In the genomic region with DNA sequence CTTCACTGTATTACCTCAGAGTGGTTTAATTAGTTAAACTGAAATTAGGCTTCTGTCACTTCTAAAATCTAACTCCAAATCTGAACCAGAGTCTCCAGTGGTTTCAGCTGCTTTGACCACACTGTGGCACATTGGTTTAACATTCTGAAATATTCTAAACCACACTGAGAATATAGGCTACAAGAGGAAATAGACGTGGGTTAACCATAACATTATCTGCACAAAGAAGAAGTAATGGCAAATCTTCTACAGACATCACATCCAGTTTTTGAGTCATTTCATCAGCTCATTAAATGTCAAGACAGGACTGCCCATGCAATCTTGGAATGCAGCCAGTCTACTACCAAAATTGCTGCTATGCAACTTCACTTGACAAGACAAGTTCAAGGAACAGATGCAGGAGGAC, we compare ENCODE assay signal across 8 cellular contexts.
DNase-seq lines count a peak whose midpoint lies in the region; ATAC-seq, FAIRE-seq and TF ChIP-seq lines count a peak whose summit lies in the region.

No MANE protein-coding gene starts in this region.

- H3K27me3 ChIP-seq in mammary epithelial cell (ENCODE audit: insufficient read depth, low read length): no peaks in the 10 kb centered on the region

- H3K4me2 ChIP-seq in mammary epithelial cell (ENCODE audit: insufficient read depth, low read depth, low read length): no peak overlapping the region

- 33% methylated on average over 1 of the region's 1 CpG for WGBS in mammary epithelial cell (ENCODE audit: low coverage, missing lambda C conversion rate)

- BruUV-seq in mammary epithelial cell (replicated peaks; lab: Mats Ljungman, UMichigan): no TSS peak

- no peak overlapping the region for H3K9ac ChIP-seq in mammary epithelial cell (ENCODE audit: insufficient read depth, low read length)

- in situ Hi-C loops in mammary epithelial cell (cut with MboI; ENCODE audit: low sequenced_read_pairs in 2 of 2): no loop called here

- intact Hi-C loops in mammary epithelial cell (cut with micrococcal nuclease): no loop called here
- intact Hi-C loops in head of caudate nucleus (cut with DNase I): no loop called here

- H3K79me2 ChIP-seq in mammary epithelial cell (ENCODE audit: insufficient read depth, low read length): peaks cover 4% of the 10 kb centered on the region

- FAIRE-seq in urothelium cell line (lab: Jason Lieb, UNC): peak; percentile 94

- peaks cover 8% of the 10 kb centered on the region for H3K4me1 ChIP-seq in mammary epithelial cell (ENCODE audit: insufficient read depth, low read length)

- dilution Hi-C loops in mammary epithelial cell (cut with HindIII; ENCODE audit: low sequenced_read_pairs): no loop called here

- CTCF ChIA-PET in mammary epithelial cell (lab: Charles Lee; ENCODE audit: low non-redundant PET): interaction anchor here (0.6 kb wide), 1 partner anchor 185 kb away, joined by 4 read pairs; the partner anchor contains the start of gene BORCS5

- no peaks in the 10 kb centered on the region for H3K9me3 ChIP-seq in mammary epithelial cell (replicated peaks; ENCODE audit: insufficient read depth, low read length)

- no peaks in the 10 kb centered on the region for H3K36me3 ChIP-seq in mammary epithelial cell (ENCODE audit: insufficient read depth, low read length)

- peak; percentile 43 for DNase-seq in GM03348 (ENCODE audit: low spot score)
- peak; percentile 33 for DNase-seq in HT1080 (ENCODE audit: low read depth)
- peak; percentile 83 for DNase-seq in mammary epithelial cell
- DNase-seq in urothelium cell line (ENCODE audit: low spot score): no peak
- no peak for DNase-seq in head of caudate nucleus
- DNase-seq in cerebellar cortex (ENCODE audit: low spot score): no peak
- no peak for DNase-seq in NCI-H526 treated with DMSO at 0.1 percent for 48 hours (lab: John Stamatoyannopoulos, UW)

- peak; percentile 82 for ATAC-seq in GM19463 (IDR thresholded peaks at IDR 0.05; ENCODE audit: unreplicated experiment)

- H2AFZ ChIP-seq in mammary epithelial cell (ENCODE audit: low read depth, low read length): no peak overlapping the region

- TF ChIP-seq CTCF in mammary epithelial cell (conservative IDR thresholded peaks at IDR 0.05 in 1 of 2, IDR thresholded peaks at IDR 0.05 in 1 of 2; ENCODE audit: extremely low read depth in 1 of 2, insufficient read depth in 1 of 2, low read depth in 1 of 2, low read length in 2 of 2): no peak

- H4K20me1 ChIP-seq in mammary epithelial cell (ENCODE audit: insufficient read depth, low read length): no peaks in the 10 kb centered on the region

- H3K4me3 ChIP-seq in mammary epithelial cell (replicated peaks in 1 of 3; ENCODE audit: insufficient read depth in 1 of 3, low read depth in 2 of 3, low read length in 3 of 3): no peak overlapping the region

- no peak overlapping the region for H3K27ac ChIP-seq in mammary epithelial cell (ENCODE audit: insufficient read depth, low read depth, low read length)

Comparison
In these comparisons a context has a peak if more than half of its experiments do, and no peak if none do; other contexts are left out.
1. DNase-seq: peak in GM03348 (single experiment), HT1080 (single experiment) and mammary epithelial cell (single experiment); none in urothelium cell line (single experiment), head of caudate nucleus (0 of 42), cerebellar cortex (single experiment) and NCI-H526 treated with DMSO at 0.1 percent for 48 hours (single experiment).